In genomic region chr1:15443281-15443680, GRCh38 we compare ENCODE assay signal across 34 cellular contexts. TPM values are rescaled to one million over a fixed set of nuclear protein-coding genes. Genes with fewer than 3 reads are reported as not detected.
"Had no signal": no experiment of that assay in that cellular context is flagged by ENCODE, and none has a peak within 500 bp of the region (broad histone marks: within the 10 kb centered on the region; RNA-seq: fewer than 3 reads in every experiment).

No MANE protein-coding gene starts in this region.

- H3K9me3 ChIP-seq: colonic mucosa, gastrocnemius medialis, heart left ventricle, left lung, ovary, psoas muscle, spleen, testis, tibial artery had no signal

- H3K36me3 Mint-ChIP-seq: naive thymus-derived CD8-positive, alpha-beta T cell; stimulated activated memory B cell treated with anti-CD40 and anti-IgM and Interleukin-4, amounts not matched to agents 10 μg/mL and 1 μg/mL and 100 μg/mL, for 72 hours; type B pancreatic cell had no signal

- H3K9me3 Mint-ChIP-seq: dendritic cell treated with granulocyte-macrophage colony-stimulating factor and Interleukin-4, amounts not matched to agents 40 ng/mL and 50 ng/mL, for 4 days; endodermal cell; naive thymus-derived CD8-positive, alpha-beta T cell; nephron progenitor cell; stimulated activated memory B cell treated with anti-CD40 and anti-IgM and Interleukin-4, amounts not matched to agents 10 μg/mL and 1 μg/mL and 100 μg/mL, for 72 hours; type B pancreatic cell had no signal

- H3K4me1 ChIP-seq: colonic mucosa, gastrocnemius medialis, heart left ventricle, left lung, psoas muscle, tibial artery had no signal

- H3K4me1 Mint-ChIP-seq: endodermal cell; stimulated activated memory B cell treated with anti-CD40 and anti-IgM and Interleukin-4, amounts not matched to agents 10 μg/mL and 1 μg/mL and 100 μg/mL, for 72 hours had no signal

- H3K27me3 ChIP-seq: colonic mucosa, gastrocnemius medialis, hepatocyte, ovary, testis had no signal

- ATAC-seq: esophagus mucosa; gastrocnemius medialis; heart left ventricle; left cardiac atrium; left lung; naive thymus-derived CD8-positive, alpha-beta T cell; psoas muscle; stimulated activated memory B cell treated with anti-CD40 and anti-IgM and Interleukin-4, amounts not matched to agents 10 μg/mL and 1 μg/mL and 100 μg/mL, for 72 hours; stimulated activated naive CD8-positive, alpha-beta T cell treated with anti-CD3 and anti-CD28 coated beads, Interleukin-15, Interleukin-2, amounts not matched to agents 100 U/mL and 50 U/mL, for 24 hours had no signal

- H3K27ac ChIP-seq: colonic mucosa, epithelial cell of prostate, gastrocnemius medialis, heart left ventricle, hepatocyte, left lung, ovary, psoas muscle, skin epidermis, spleen, testis, tibial artery had no signal

- H3K36me3 ChIP-seq: colonic mucosa, gastrocnemius medialis, heart left ventricle, left lung, ovary, spleen, tibial artery had no signal

- H3K4me2 ChIP-seq: hepatocyte had no signal

- DNase-seq: colonic mucosa; effector CD8-positive, alpha-beta T cell; endodermal cell; foreskin fibroblast; gastrocnemius medialis; kidney; left cardiac atrium; mesendoderm; midbrain; naive thymus-derived CD8-positive, alpha-beta T cell; nephron progenitor cell; occipital lobe; ovary; psoas muscle; spleen; stimulated activated CD4-positive, alpha-beta T cell treated with anti-CD3 and anti-CD28 coated beads, Interleukin-4, amount 100 ng/mL, for 4 hours; stimulated activated naive CD8-positive, alpha-beta T cell treated with anti-CD3 and anti-CD28 coated beads, Interleukin-15, Interleukin-2, amounts not matched to agents 100 U/mL and 50 U/mL, for 24 hours; substantia nigra; testis; tibial artery had no signal

- H3K27me3 Mint-ChIP-seq: type B pancreatic cell had no signal

- H3K4me3 Mint-ChIP-seq: dendritic cell treated with granulocyte-macrophage colony-stimulating factor and Interleukin-4, amounts not matched to agents 40 ng/mL and 50 ng/mL, for 4 days; endodermal cell; nephron progenitor cell; stimulated activated memory B cell treated with anti-CD40 and anti-IgM and Interleukin-4, amounts not matched to agents 10 μg/mL and 1 μg/mL and 100 μg/mL, for 72 hours; type B pancreatic cell had no signal

- H3K4me3 ChIP-seq: colonic mucosa, gastrocnemius medialis, heart left ventricle, hepatocyte, left lung, ovary, psoas muscle, skin epidermis, spleen, testis, tibial artery had no signal

- H3K27ac Mint-ChIP-seq: dendritic cell treated with granulocyte-macrophage colony-stimulating factor and Interleukin-4, amounts not matched to agents 40 ng/mL and 50 ng/mL, for 4 days; endodermal cell; naive thymus-derived CD8-positive, alpha-beta T cell; nephron progenitor cell; stimulated activated memory B cell treated with anti-CD40 and anti-IgM and Interleukin-4, amounts not matched to agents 10 μg/mL and 1 μg/mL and 100 μg/mL, for 72 hours; type B pancreatic cell had no signal

RNA-seq across cellular contexts. Expression of gene CTRC, which starts 5.0 kb away (rescaled TPM):
- total RNA-seq: endodermal cell, esophagus mucosa, hepatocyte, left cardiac atrium, lower leg skin, lung microvascular endothelial cell, occipital lobe, renal cortical epithelial cell, urinary bladder had no signal
- polyA plus RNA-seq: heart left ventricle, ovary, right cardiac atrium had no signal

RNA-seq across cellular contexts. Expression of gene CELA2A, which starts 13.3 kb away (rescaled TPM):
- total RNA-seq: endodermal cell; gastrocnemius medialis; kidney; left cardiac atrium; left lung; lower leg skin; lung microvascular endothelial cell; naive thymus-derived CD8-positive, alpha-beta T cell; occipital lobe; renal cortical epithelial cell; right cardiac atrium; urinary bladder had no signal
- polyA plus RNA-seq: heart left ventricle; naive thymus-derived CD8-positive, alpha-beta T cell; right cardiac atrium; urinary bladder had no signal

RNA-seq across cellular contexts. Expression of gene CELA2B, which starts 32.6 kb away (rescaled TPM):
- total RNA-seq: endodermal cell; esophagus mucosa; gastrocnemius medialis; heart left ventricle; kidney; left cardiac atrium; lung microvascular endothelial cell; naive thymus-derived CD8-positive, alpha-beta T cell; occipital lobe; renal cortical epithelial cell; right cardiac atrium; spleen had no signal
- polyA plus RNA-seq: heart left ventricle; naive thymus-derived CD8-positive, alpha-beta T cell; ovary; psoas muscle; right cardiac atrium; urinary bladder had no signal
